In the genomic region with DNA sequence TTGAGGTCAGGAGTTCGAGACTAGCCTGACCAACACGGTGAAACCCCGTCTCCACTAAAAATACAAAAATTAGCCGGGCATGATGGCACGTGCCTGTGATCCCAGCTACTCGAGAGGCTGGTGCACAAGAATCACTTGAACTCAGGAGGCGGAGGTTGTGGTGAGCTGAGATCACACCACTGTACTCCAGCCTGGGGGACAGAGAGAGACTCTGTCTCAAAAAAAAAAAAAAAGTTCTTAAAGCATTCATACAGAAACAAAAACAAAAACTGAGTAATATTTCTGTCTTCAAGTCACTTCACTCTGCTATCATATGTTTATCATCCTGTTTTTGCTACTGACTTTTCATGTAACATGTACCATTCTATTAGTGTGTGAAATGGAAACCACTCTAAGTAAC, we compare ENCODE assay signal across 8 cellular contexts.
ATAC-seq and TF ChIP-seq lines count a peak whose summit lies in the region.
"Not testable (repeated sequence)": the region's sequence is repeated elsewhere in the genome, so short reads cannot be mapped to it uniquely, and the experiment has no call there.

No MANE protein-coding gene starts in this region.

- not testable (repeated sequence) for H4K20me1 ChIP-seq in OCI-LY3 (ENCODE audit: insufficient read depth, low read length)

- H3K4me1 ChIP-seq in OCI-LY3 (ENCODE audit: low read length), result peaks cover 54% of the 10 kb centered on the region

- ATAC-seq in GM18498 (IDR thresholded peaks at IDR 0.05; ENCODE audit: unreplicated experiment) (peak; percentile 69), GM18873 (IDR thresholded peaks at IDR 0.05; ENCODE audit: low FRiP score, unreplicated experiment) (peak; percentile 59), GM19438 (IDR thresholded peaks at IDR 0.05; ENCODE audit: low read depth, unreplicated experiment) (peak; percentile 44), GM21528 (IDR thresholded peaks at IDR 0.05; ENCODE audit: low FRiP score, unreplicated experiment) (peak; percentile 46), HG02759 (IDR thresholded peaks at IDR 0.05; ENCODE audit: unreplicated experiment) (peak; percentile 61), HG02981 (IDR thresholded peaks at IDR 0.05; ENCODE audit: unreplicated experiment) (peak; percentile 51), HG03342 (IDR thresholded peaks at IDR 0.05; ENCODE audit: unreplicated experiment) (peak; percentile 49)

- peak overlapping the region; percentile 50 for H3K9ac ChIP-seq in OCI-LY3 (ENCODE audit: low read length)

- 0 out of 2 replicates have a peak overlapping the region, but pooled peaks have one; percentile 44 for H2AFZ ChIP-seq in OCI-LY3 (ENCODE audit: low read depth, low read length)

- H3K4me3 ChIP-seq in OCI-LY3 (ENCODE audit: low read length), result peak overlapping the region; percentile 30; the same call in 1 of the 2 replicates

- not testable (repeated sequence) for H3K27me3 ChIP-seq in OCI-LY3 (ENCODE audit: low read depth, low read length)

- not testable (repeated sequence) for H3K9me3 ChIP-seq in OCI-LY3 (ENCODE audit: insufficient read depth, low read length)

- peak overlapping the region; percentile 89 for H3K27ac ChIP-seq in OCI-LY3 (ENCODE audit: low read length)

- not testable (repeated sequence) for TF ChIP-seq CTCF in OCI-LY3 (IDR thresholded peaks at IDR 0.05; ENCODE audit: low read depth, low read length)

- H3K4me2 ChIP-seq in OCI-LY3 (ENCODE audit: low read length), result peak overlapping the region; percentile 74

- not testable (repeated sequence) for H3K36me3 ChIP-seq in OCI-LY3 (replicated peaks; ENCODE audit: low read depth, low read length)

- H3K79me2 ChIP-seq in OCI-LY3 (ENCODE audit: low read length), result not testable (repeated sequence)

Comparison
In these comparisons a context has a peak if more than half of its experiments do, and no peak if none do; other contexts are left out.
1. Peak in every context shown above with its lines: ATAC-seq, H3K4me3 ChIP-seq and H3K27ac ChIP-seq.